Comparison of ENCODE assay signal across 17 cellular contexts in the genomic region with DNA sequence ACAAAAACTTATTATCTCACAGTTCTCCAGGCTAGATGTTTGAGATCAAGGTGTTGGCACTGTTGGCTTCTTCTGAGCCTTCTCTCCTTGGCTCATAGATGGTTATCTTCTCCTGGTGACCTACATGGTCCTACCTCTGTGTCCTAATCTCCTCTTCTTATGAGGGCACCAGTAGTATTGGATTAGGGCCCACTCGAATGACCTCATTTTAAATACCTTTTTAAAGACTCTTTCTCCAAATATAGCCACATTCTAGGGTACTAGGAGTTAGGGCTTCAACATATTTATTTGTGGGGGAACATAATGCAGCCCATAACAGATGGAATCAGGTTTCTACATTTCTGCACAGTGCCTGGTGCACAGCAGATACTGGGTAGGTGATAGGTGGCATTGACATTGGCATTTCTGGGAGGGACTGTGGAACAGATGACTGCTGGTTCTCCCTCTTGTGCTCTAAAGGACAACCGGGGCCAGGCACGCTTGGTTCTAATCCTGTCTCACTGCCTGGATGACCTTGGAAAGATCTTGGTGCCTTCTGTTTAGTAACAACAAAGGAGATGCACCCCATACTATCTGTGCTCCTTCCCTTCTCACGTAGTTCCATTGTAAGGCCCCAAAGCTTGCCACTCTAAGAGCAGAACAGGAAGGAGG.
DNase-seq lines count a peak whose midpoint lies in the region; ATAC-seq and TF ChIP-seq lines count a peak whose summit lies in the region.
"Had no signal": no experiment of that assay in that cellular context is flagged by ENCODE, and none has a peak within 500 bp of the region (broad histone marks: within the 10 kb centered on the region; RNA-seq: fewer than 3 reads in every experiment).

No MANE protein-coding gene starts in this region.

- DNase-seq in dorsolateral prefrontal cortex = no peak
- peak; percentile 50 for DNase-seq in left ventricle myocardium superior
- DNase-seq in neural crest cell (ENCODE audit: low read depth, low spot score) = no peak
- DNase-seq in NCI-H146 (lab: John Stamatoyannopoulos, UW) = no peak
- DNase-seq in iPS-NIHi11 (ENCODE audit: low spot score) = no peak
- DNase-seq in chondrocyte (ENCODE audit: low spot score) = no peak
- DNase-seq: GF-D8, H7, Kasumi-1, NCI-H187, NCI-H748 treated with DMSO at 0.1 percent for 48 hours, PC-9 had no signal

- H3K36me3 Mint-ChIP-seq in neural crest cell (ENCODE audit: low read depth) (no peaks in the 10 kb centered on the region), chondrocyte (ENCODE audit: low read depth) (no peaks in the 10 kb centered on the region)

- CTCF ChIA-PET in HEK293 (lab: Yijun Ruan, JAX) = no interaction called here

- H3K4me1 ChIP-seq in HEK293 (ENCODE audit: control insufficient read depth, insufficient read depth, low read length) = 0 out of 2 replicates have a peak, but pooled peaks cover 2% of the 10 kb centered on the region

- intact Hi-C loops in dorsolateral prefrontal cortex (cut with DNase I) = loop anchor here in 1 of 2 donors (5.0 kb wide), 2 partner anchors 33 to 123 kb away; no protein-coding TSS in a partner anchor
- intact Hi-C loops in left ventricle myocardium superior (cut with micrococcal nuclease) = no loop called here

- H3K4me3 ChIP-seq in HEK293 (ENCODE audit: low read depth, low read length) (no peak overlapping the region), dorsolateral prefrontal cortex (no peak overlapping the region)
- H3K4me3 ChIP-seq: A549; BLaER1 treated with 17β-estradiol and CSF1 and Interleukin-3, amounts not matched to agents 10 nM and 100 nM; PC-9 had no signal

- H3K4me1 Mint-ChIP-seq in neural crest cell = peaks cover 77% of the 10 kb centered on the region
- peaks cover 5% of the 10 kb centered on the region for H3K4me1 Mint-ChIP-seq in chondrocyte (ENCODE audit: low read depth)

- H3K4me3 Mint-ChIP-seq in neural crest cell = peak overlapping the region; percentile 22
- no peak overlapping the region for H3K4me3 Mint-ChIP-seq in chondrocyte (ENCODE audit: unreplicated experiment)
- H3K4me3 Mint-ChIP-seq: IgD-negative memory B cell had no signal

- no peaks in the 10 kb centered on the region for H3K9me3 ChIP-seq in HEK293 (ENCODE audit: control insufficient read depth, insufficient read depth, low read depth, low read length)
- H3K9me3 ChIP-seq: A549; BLaER1 treated with 17β-estradiol and CSF1 and Interleukin-3, amounts not matched to agents 10 nM and 100 nM had no signal

- H3K27ac Mint-ChIP-seq in neural crest cell (ENCODE audit: unreplicated experiment) (peak overlapping the region; percentile 67), chondrocyte (ENCODE audit: unreplicated experiment) (no peak overlapping the region)

- ATAC-seq in left ventricle myocardium superior = peak; percentile 85
- no peak for ATAC-seq in GM18867 (IDR thresholded peaks at IDR 0.05; ENCODE audit: unreplicated experiment)
- ATAC-seq: A549 had no signal

- POLR2A ChIA-PET in HEK293 (lab: Yijun Ruan, JAX) = no interaction called here

- TF ChIP-seq CTCF in HEK293 (tag by site-specific recombination; IDR thresholded peaks at IDR 0.05) = no peak
- TF ChIP-seq CTCF in dorsolateral prefrontal cortex (IDR thresholded peaks at IDR 0.05 in 54 of 56, conservative IDR thresholded peaks at IDR 0.05 in 2 of 56; ENCODE audit: low read depth in 1 of 56, partially characterized antibody in 56 of 56) = no peak
- no peak for TF ChIP-seq CTCF in neural crest cell (conservative IDR thresholded peaks at IDR 0.05)
- no peak for TF ChIP-seq CTCF in chondrocyte (IDR thresholded peaks at IDR 0.05)

- H3K27ac ChIP-seq in HEK293 (ENCODE audit: extremely low read depth, low read depth, low read length) (no peak overlapping the region; the same call in 1 of the 2 replicates), dorsolateral prefrontal cortex (peak overlapping the region in 53 of 59 donors; percentile 15 to 99 (median 95))
- H3K27ac ChIP-seq: BLaER1 treated with 17β-estradiol and CSF1 and Interleukin-3, amounts not matched to agents 10 nM and 100 nM; PC-9 had no signal

- H3K36me3 ChIP-seq in HEK293 (ENCODE audit: control insufficient read depth in 2 of 2, insufficient read depth in 1 of 2, low read length in 2 of 2) = no peaks in the 10 kb centered on the region
- H3K36me3 ChIP-seq: BLaER1 treated with 17β-estradiol and CSF1 and Interleukin-3, amounts not matched to agents 10 nM and 100 nM had no signal

- no peaks in the 10 kb centered on the region for H3K9me3 Mint-ChIP-seq in neural crest cell
- no peaks in the 10 kb centered on the region for H3K9me3 Mint-ChIP-seq in chondrocyte (ENCODE audit: low read depth)
- H3K9me3 Mint-ChIP-seq: IgD-negative memory B cell had no signal

- H3K27me3 ChIP-seq in dorsolateral prefrontal cortex = no peaks in the 10 kb centered on the region
- H3K27me3 ChIP-seq: BLaER1 treated with 17β-estradiol and CSF1 and Interleukin-3, amounts not matched to agents 10 nM and 100 nM had no signal

- no peaks in the 10 kb centered on the region for H3K27me3 Mint-ChIP-seq in neural crest cell (ENCODE audit: low read depth)
- no peaks in the 10 kb centered on the region for H3K27me3 Mint-ChIP-seq in chondrocyte (ENCODE audit: low read depth)
- H3K27me3 Mint-ChIP-seq: IgD-negative memory B cell had no signal

TF ChIP-seq in HEK293, 187 proteins besides CTCF, POLR2A, EP300 and RAD21 (continues in another document):
- TF ChIP-seq, protein P1, sequence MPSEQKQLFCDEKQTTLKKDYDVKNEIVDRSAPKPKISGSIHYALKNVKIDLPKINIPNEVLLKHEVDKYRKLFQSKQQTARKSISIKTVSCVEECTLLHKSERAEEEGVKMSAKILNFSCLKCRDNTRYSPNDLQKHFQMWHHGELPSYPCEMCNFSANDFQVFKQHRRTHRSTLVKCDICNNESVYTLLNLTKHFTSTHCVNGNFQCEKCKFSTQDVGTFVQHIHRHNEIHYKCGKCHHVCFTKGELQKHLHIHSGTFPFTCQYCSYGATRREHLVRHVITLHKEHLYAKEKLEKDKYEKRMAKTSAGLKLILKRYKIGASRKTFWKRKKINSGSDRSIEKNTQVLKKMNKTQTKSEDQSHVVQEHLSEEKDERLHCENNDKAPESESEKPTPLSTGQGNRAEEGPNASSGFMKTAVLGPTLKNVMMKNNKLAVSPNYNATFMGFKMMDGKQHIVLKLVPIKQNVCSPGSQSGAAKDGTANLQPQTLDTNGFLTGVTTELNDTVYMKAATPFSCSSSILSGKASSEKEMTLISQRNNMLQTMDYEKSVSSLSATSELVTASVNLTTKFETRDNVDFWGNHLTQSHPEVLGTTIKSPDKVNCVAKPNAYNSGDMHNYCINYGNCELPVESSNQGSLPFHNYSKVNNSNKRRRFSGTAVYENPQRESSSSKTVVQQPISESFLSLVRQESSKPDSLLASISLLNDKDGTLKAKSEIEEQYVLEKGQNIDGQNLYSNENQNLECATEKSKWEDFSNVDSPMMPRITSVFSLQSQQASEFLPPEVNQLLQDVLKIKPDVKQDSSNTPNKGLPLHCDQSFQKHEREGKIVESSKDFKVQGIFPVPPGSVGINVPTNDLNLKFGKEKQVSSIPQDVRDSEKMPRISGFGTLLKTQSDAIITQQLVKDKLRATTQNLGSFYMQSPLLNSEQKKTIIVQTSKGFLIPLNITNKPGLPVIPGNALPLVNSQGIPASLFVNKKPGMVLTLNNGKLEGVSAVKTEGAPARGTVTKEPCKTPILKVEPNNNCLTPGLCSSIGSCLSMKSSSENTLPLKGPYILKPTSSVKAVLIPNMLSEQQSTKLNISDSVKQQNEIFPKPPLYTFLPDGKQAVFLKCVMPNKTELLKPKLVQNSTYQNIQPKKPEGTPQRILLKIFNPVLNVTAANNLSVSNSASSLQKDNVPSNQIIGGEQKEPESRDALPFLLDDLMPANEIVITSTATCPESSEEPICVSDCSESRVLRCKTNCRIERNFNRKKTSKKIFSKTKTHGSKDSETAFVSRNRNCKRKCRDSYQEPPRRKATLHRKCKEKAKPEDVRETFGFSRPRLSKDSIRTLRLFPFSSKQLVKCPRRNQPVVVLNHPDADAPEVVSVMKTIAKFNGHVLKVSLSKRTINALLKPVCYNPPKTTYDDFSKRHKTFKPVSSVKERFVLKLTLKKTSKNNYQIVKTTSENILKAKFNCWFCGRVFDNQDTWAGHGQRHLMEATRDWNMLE (tag by site-specific recombination; conservative IDR thresholded peaks at IDR 0.05; ENCODE audit: low read depth) = no peak
- TF ChIP-seq KLF1 (tag by site-specific recombination; IDR thresholded peaks at IDR 0.05) = no peak
- no peak for TF ChIP-seq ZFP37 (tag by site-specific recombination; IDR thresholded peaks at IDR 0.05)
- no peak for TF ChIP-seq ZNF280D (tag by site-specific recombination; IDR thresholded peaks at IDR 0.05)
- TF ChIP-seq ZFHX2 (tag by site-specific recombination; conservative IDR thresholded peaks at IDR 0.05) = no peak
